ENCODE assay signal across 8 cellular contexts in genomic region chr6:96899019-96899418, GRCh38. TPM values are rescaled to one million over a fixed set of nuclear protein-coding genes. Genes with fewer than 3 reads are reported as not detected.
DNase-seq lines count a peak whose midpoint lies in the region; ATAC-seq and TF ChIP-seq lines count a peak whose summit lies in the region.

No MANE protein-coding gene starts in this region.

- POLR2A ChIA-PET in WTC11 (lab: Charles Lee): no interaction called here

- H3K27ac ChIP-seq in left ventricle myocardium inferior (replicated peaks): peak overlapping the region; percentile 97

- no peaks in the 10 kb centered on the region for H3K9me3 Mint-ChIP-seq in T-helper 1 cell treated with Interleukin-12 subunit alpha and Interleukin-12 subunit beta and Interleukin-4 antibody, amounts not matched to agents 30 μg/mL and 1 μg/mL, for 36 hours
- H3K9me3 Mint-ChIP-seq in WTC11: no peaks in the 10 kb centered on the region

- H3K9me3 ChIP-seq in left ventricle myocardium inferior (replicated peaks): no peaks in the 10 kb centered on the region

- H3K27ac Mint-ChIP-seq in T-helper 1 cell treated with Interleukin-12 subunit alpha and Interleukin-12 subunit beta and Interleukin-4 antibody, amounts not matched to agents 30 μg/mL and 1 μg/mL, for 36 hours: peak overlapping the region; percentile 85
- no peak overlapping the region for H3K27ac Mint-ChIP-seq in WTC11

- H3K4me3 ChIP-seq in NB4 (ENCODE audit: low read depth, low read length) (peak overlapping the region; percentile 85), left ventricle myocardium inferior (peak overlapping the region; percentile 88), skeletal muscle cell (ENCODE audit: low read depth, low read length) (no peak overlapping the region)

- peaks cover 18% of the 10 kb centered on the region for H3K4me1 Mint-ChIP-seq in T-helper 1 cell treated with Interleukin-12 subunit alpha and Interleukin-12 subunit beta and Interleukin-4 antibody, amounts not matched to agents 30 μg/mL and 1 μg/mL, for 36 hours (ENCODE audit: low read depth)
- H3K4me1 Mint-ChIP-seq in WTC11: peaks cover 17% of the 10 kb centered on the region

- ATAC-seq in WTC11: no peak
- ATAC-seq in HG03442 (IDR thresholded peaks at IDR 0.05; ENCODE audit: unreplicated experiment): no peak
- no peak for ATAC-seq in GM19395 (IDR thresholded peaks at IDR 0.05; ENCODE audit: unreplicated experiment)

- H3K36me3 Mint-ChIP-seq in T-helper 1 cell treated with Interleukin-12 subunit alpha and Interleukin-12 subunit beta and Interleukin-4 antibody, amounts not matched to agents 30 μg/mL and 1 μg/mL, for 36 hours (ENCODE audit: low read depth): peaks cover 8% of the 10 kb centered on the region
- peaks cover 16% of the 10 kb centered on the region for H3K36me3 Mint-ChIP-seq in WTC11

- TF ChIP-seq CTCF in NB4 (IDR thresholded peaks at IDR 0.05; ENCODE audit: low read depth, low read length): no peak
- peak; percentile 25; the same call in 1 of the 2 replicates for TF ChIP-seq CTCF in WTC11 (IDR thresholded peaks at IDR 0.05)
- TF ChIP-seq CTCF in left ventricle myocardium inferior (IDR thresholded peaks at IDR 0.05; ENCODE audit: borderline replicate concordance): peak; percentile 60

- intact Hi-C loops in left ventricle myocardium inferior (cut with micrococcal nuclease): no loop called here

- H3K27me3 Mint-ChIP-seq in T-helper 1 cell treated with Interleukin-12 subunit alpha and Interleukin-12 subunit beta and Interleukin-4 antibody, amounts not matched to agents 30 μg/mL and 1 μg/mL, for 36 hours (ENCODE audit: low read depth): peaks cover 12% of the 10 kb centered on the region
- no peaks in the 10 kb centered on the region for H3K27me3 Mint-ChIP-seq in WTC11 (ENCODE audit: low read depth)

- H3K4me1 ChIP-seq in left ventricle myocardium inferior: peaks cover 52% of the 10 kb centered on the region

- DNase-seq in T-helper 1 cell (no peak), NB4 (ENCODE audit: low read depth) (peak; percentile 54), WTC11 (ENCODE audit: low spot score) (no peak), left ventricle myocardium inferior (no peak), skeletal muscle cell (ENCODE audit: low read depth) (peak; percentile 15)

- no peak overlapping the region for H3K4me3 Mint-ChIP-seq in T-helper 1 cell treated with Interleukin-12 subunit alpha and Interleukin-12 subunit beta and Interleukin-4 antibody, amounts not matched to agents 30 μg/mL and 1 μg/mL, for 36 hours
- peak overlapping the region; percentile 84 for H3K4me3 Mint-ChIP-seq in WTC11

- peaks cover 23% of the 10 kb centered on the region for H3K36me3 ChIP-seq in left ventricle myocardium inferior

- no peak for TF ChIP-seq POLR2A in NB4 (IDR thresholded peaks at IDR 0.05; ENCODE audit: extremely low read depth, insufficient read length)

- CTCF ChIA-PET in WTC11 (lab: Charles Lee): interaction anchor here (1.1 to 3.6 kb wide), 11 partner anchors 10 to 274 kb away, joined by 3 to 42 read pairs (median 5); partner anchors contain the start of gene KLHL32

- H3K27me3 ChIP-seq in left ventricle myocardium inferior (ENCODE audit: low read depth): no peaks in the 10 kb centered on the region

TF ChIP-seq in WTC11, 78 proteins besides CTCF, POLR2A, EP300 and RAD21:
- TF ChIP-seq ESRRA (CRISPR knock-in tag; IDR thresholded peaks at IDR 0.05; ENCODE audit: borderline replicate concordance): no peak
- no peak for TF ChIP-seq ELF4 (CRISPR knock-in tag; IDR thresholded peaks at IDR 0.05; ENCODE audit: low read depth)
- TF ChIP-seq AR (CRISPR knock-in tag; IDR thresholded peaks at IDR 0.05): no peak
- TF ChIP-seq, protein P1, sequence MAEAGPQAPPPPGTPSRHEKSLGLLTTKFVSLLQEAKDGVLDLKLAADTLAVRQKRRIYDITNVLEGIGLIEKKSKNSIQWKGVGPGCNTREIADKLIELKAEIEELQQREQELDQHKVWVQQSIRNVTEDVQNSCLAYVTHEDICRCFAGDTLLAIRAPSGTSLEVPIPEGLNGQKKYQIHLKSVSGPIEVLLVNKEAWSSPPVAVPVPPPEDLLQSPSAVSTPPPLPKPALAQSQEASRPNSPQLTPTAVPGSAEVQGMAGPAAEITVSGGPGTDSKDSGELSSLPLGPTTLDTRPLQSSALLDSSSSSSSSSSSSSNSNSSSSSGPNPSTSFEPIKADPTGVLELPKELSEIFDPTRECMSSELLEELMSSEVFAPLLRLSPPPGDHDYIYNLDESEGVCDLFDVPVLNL (CRISPR knock-in tag; IDR thresholded peaks at IDR 0.05; ENCODE audit: borderline replicate concordance, low read depth): no peak
- no peak for TF ChIP-seq IRF1 (CRISPR knock-in tag; IDR thresholded peaks at IDR 0.05)
- no peak for TF ChIP-seq RORB (CRISPR knock-in tag; IDR thresholded peaks at IDR 0.05)
- TF ChIP-seq SMAD4 (CRISPR knock-in tag; IDR thresholded peaks at IDR 0.05): no peak
- TF ChIP-seq CREB1 (CRISPR knock-in tag; IDR thresholded peaks at IDR 0.05): no peak
- TF ChIP-seq ARID4B (CRISPR knock-in tag; IDR thresholded peaks at IDR 0.05; ENCODE audit: borderline replicate concordance): no peak

RNA-seq across cellular contexts. Expression of gene NDUFAF4, which starts 1.3 kb away (rescaled TPM):
- 59.2 to 75.8 TPM (median 66.3 TPM) in 3 replicates for total RNA-seq in WTC11 (2021)
- total RNA-seq in left ventricle myocardium inferior: 97.1 TPM

RNA-seq across cellular contexts. Expression of gene KLHL32, which starts 25.5 kb away (rescaled TPM):
- 0.30 to 0.57 TPM (median 0.52 TPM) in 3 replicates for total RNA-seq in WTC11 (2021)
- 2.2 TPM for total RNA-seq in left ventricle myocardium inferior

Comparison
In these comparisons a context has a peak if more than half of its experiments do, and no peak if none do; other contexts are left out.
1. DNase-seq: peak in NB4 (single experiment) and skeletal muscle cell (single experiment); none in T-helper 1 cell (0 of 5), WTC11 (single experiment) and left ventricle myocardium inferior (single experiment).